In genomic region chr19:50476224-50476942, GRCh38 we compare ENCODE assay signal across 8 cellular contexts.
DNase-seq lines count a peak whose midpoint lies in the region; ATAC-seq and TF ChIP-seq lines count a peak whose summit lies in the region.

Gene EMC10, plus strand, starts transcription at chr19:50476507. Its CDS starts 38 bp downstream, at chr19:50476545.
Gene GARIN5A, minus strand, starts transcription at chr19:50476848. Its CDS starts 460 bp downstream, at chr19:50476388.

- DNase-seq in GM12865 (ENCODE audit: low read depth), result peak; percentile 98
- DNase-seq in NCI-H146 treated with DMSO at 0.1 percent for 48 hours (lab: John Stamatoyannopoulos, UW; ENCODE audit: unreplicated experiment), result peak; percentile 94
- peak; percentile 93 for DNase-seq in T-helper 2 cell treated with Interferon-gamma antibody and Interleukin-4, amounts not matched to agents 5 μg/mL and 100 μg/mL, for 36 hours (ENCODE audit: low spot score)
- peak; percentile 99 for DNase-seq in astrocyte of the hippocampus (ENCODE audit: low read depth, low spot score)
- peak; percentile 34 to 96 (median 86) for DNase-seq in hypothalamus (lab: John Stamatoyannopoulos, UW)
- peak; percentile 87 for DNase-seq in retinal pigment epithelial cell (ENCODE audit: low read depth)

- TF ChIP-seq CTCF in GM12865 (IDR thresholded peaks at IDR 0.05; ENCODE audit: insufficient read depth, low read depth, low read length, missing control alignments), result no peak
- TF ChIP-seq CTCF in retinal pigment epithelial cell (conservative IDR thresholded peaks at IDR 0.05; ENCODE audit: low read depth, low read length), result no peak

- H3K4me3 ChIP-seq in GM12865 (ENCODE audit: low read depth, low read length) (peak within 1 kb of the TSS; percentile 88), retinal pigment epithelial cell (ENCODE audit: low read length) (peak within 1 kb of the TSS; percentile 84)

- peaks cover 7% of the 10 kb centered on the region for H3K4me1 Mint-ChIP-seq in T-helper 2 cell treated with Interferon-gamma antibody and Interleukin-4, amounts not matched to agents 5 μg/mL and 100 μg/mL, for 36 hours (ENCODE audit: low read depth)

- peaks cover 25% of the 10 kb centered on the region for H3K36me3 Mint-ChIP-seq in T-helper 2 cell treated with Interferon-gamma antibody and Interleukin-4, amounts not matched to agents 5 μg/mL and 100 μg/mL, for 36 hours (ENCODE audit: low read depth)

- peak within 1 kb of the TSS; percentile 91 for H3K27ac Mint-ChIP-seq in T-helper 2 cell treated with Interferon-gamma antibody and Interleukin-4, amounts not matched to agents 5 μg/mL and 100 μg/mL, for 36 hours

- H3K27me3 Mint-ChIP-seq in T-helper 2 cell treated with Interferon-gamma antibody and Interleukin-4, amounts not matched to agents 5 μg/mL and 100 μg/mL, for 36 hours (ENCODE audit: low read depth), result no peaks in the 10 kb centered on the region

- no peaks in the 10 kb centered on the region for H3K9me3 Mint-ChIP-seq in T-helper 2 cell treated with Interferon-gamma antibody and Interleukin-4, amounts not matched to agents 5 μg/mL and 100 μg/mL, for 36 hours

- peak; percentile 86 for ATAC-seq in HG02759 (IDR thresholded peaks at IDR 0.05; ENCODE audit: unreplicated experiment)
- ATAC-seq in GM18517 (IDR thresholded peaks at IDR 0.05; ENCODE audit: unreplicated experiment), result no peak

- peak within 1 kb of the TSS; percentile 99 for H3K4me3 Mint-ChIP-seq in T-helper 2 cell treated with Interferon-gamma antibody and Interleukin-4, amounts not matched to agents 5 μg/mL and 100 μg/mL, for 36 hours
